In the genomic region with DNA sequence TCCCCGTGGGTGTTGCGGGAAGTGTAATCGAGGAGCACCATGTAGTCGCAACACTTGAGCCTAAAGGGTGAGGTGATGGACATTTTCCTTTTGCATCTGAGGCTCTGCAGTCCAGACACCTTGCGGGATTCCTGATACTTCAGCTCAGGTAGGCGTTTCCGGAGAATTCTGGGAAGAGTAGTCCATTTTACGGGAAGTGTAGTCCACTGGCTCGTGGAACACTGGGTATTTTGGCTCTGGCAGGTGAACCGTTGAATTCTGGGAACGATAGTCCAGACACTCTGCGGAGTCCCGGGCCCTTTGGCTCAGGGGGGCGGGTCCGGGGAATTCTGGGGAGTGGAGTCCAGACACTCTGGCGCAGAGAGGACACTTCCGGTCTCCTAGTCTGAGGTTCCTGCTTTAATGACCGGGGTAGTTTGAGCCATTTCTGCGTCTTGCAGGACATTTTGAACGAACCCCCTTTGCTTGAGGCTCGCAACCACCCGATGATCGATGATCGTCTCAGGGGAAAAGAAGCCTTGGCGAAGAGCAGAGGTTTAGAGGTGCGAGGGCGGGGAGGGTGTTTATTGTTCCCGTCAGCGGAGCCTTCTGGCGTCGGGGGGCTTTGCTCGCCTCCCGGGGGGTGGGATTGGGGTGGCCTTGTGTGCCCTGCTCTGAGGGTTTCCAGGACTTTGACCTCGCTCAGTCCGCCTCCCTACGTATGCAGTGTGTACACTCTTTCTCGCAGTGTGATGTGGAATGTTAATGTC, we compare ENCODE assay signal across 8 cellular contexts. TPM values are rescaled to one million over a fixed set of nuclear protein-coding genes. Genes with fewer than 3 reads are reported as not detected.
DNase-seq lines count a peak whose midpoint lies in the region; ATAC-seq, FAIRE-seq and TF ChIP-seq lines count a peak whose summit lies in the region.

ZNF223 (plus strand) TSS at position 383 of the 749 bp plus-strand sequence. CDS start 3,141 bp downstream, outside the sequence.

- no peaks in the 10 kb centered on the region for H3K27me3 ChIP-seq in colonic mucosa
- no peaks in the 10 kb centered on the region for H3K27me3 ChIP-seq in keratinocyte (ENCODE audit: control insufficient read depth, extremely low read depth, insufficient read depth, low read length)

- H3K79me2 ChIP-seq in keratinocyte (ENCODE audit: control insufficient read depth, insufficient read depth, low read length), result peaks cover 3% of the 10 kb centered on the region

- H3K36me3 ChIP-seq in colonic mucosa (peaks cover 4% of the 10 kb centered on the region), keratinocyte (ENCODE audit: control insufficient read depth in 2 of 2, extremely low read depth in 1 of 2, insufficient read depth in 2 of 2, low read length in 2 of 2) (peaks cover 1 to 3% of the 10 kb centered on the region in 2 experiments)

- H3K4me2 ChIP-seq in keratinocyte (ENCODE audit: control insufficient read depth, extremely low read depth, insufficient read depth, low read depth, low read length), result peak within 1 kb of the TSS; percentile 68

- no peaks in the 10 kb centered on the region for H3K9me1 ChIP-seq in keratinocyte (ENCODE audit: control insufficient read depth, extremely low read depth, insufficient read depth, low read length)

- H3K9ac ChIP-seq in colonic mucosa (ENCODE audit: low read depth in 2 of 2, low read length in 2 of 2), result peak within 1 kb of the TSS; percentile 13 to 77
- H3K9ac ChIP-seq in keratinocyte (ENCODE audit: control insufficient read depth, extremely low read depth, insufficient read depth, low read length), result peak within 1 kb of the TSS; percentile 74

- no peaks in the 10 kb centered on the region for H4K20me1 ChIP-seq in keratinocyte (ENCODE audit: control insufficient read depth, extremely low read depth, insufficient read depth, low read length)

- DNase-seq in D721Med (ENCODE audit: insufficient read length, low spot score), result peak; percentile 81
- DNase-seq in NCI-H345 treated with DMSO at 0.1 percent for 48 hours (lab: John Stamatoyannopoulos, UW; ENCODE audit: unreplicated experiment), result peak; percentile 95
- peak; percentile 71 for DNase-seq in activated CD4-positive, alpha-beta T cell treated with anti-CD3 and anti-CD28 coated beads for 48 hours
- peak; percentile 98 for DNase-seq in colonic mucosa
- peak; percentile 54 for DNase-seq in keratinocyte (ENCODE audit: low read depth, low spot score)
- DNase-seq in smooth muscle cell of the brain vasculature (ENCODE audit: low read depth, low spot score), result peak; percentile 77
- no peak for DNase-seq in GDM1 (lab: John Stamatoyannopoulos, UW)

- H3K4me3 ChIP-seq in colonic mucosa (peak within 1 kb of the TSS; percentile 69), keratinocyte (ENCODE audit: control insufficient read depth in 2 of 3, extremely low read depth in 1 of 3, insufficient read depth in 2 of 3, low read depth in 1 of 3, low read length in 3 of 3) (peak within 1 kb of the TSS; percentile 71 to 92 (median 74))

- ATAC-seq in HG02642 (IDR thresholded peaks at IDR 0.05; ENCODE audit: poor library complexity, unreplicated experiment), result peak; percentile 85

- H3K4me1 ChIP-seq in colonic mucosa, result peaks cover 6% of the 10 kb centered on the region
- peaks cover 9% of the 10 kb centered on the region for H3K4me1 ChIP-seq in keratinocyte (ENCODE audit: control insufficient read depth, extremely low read depth, insufficient read depth, low read length)

- FAIRE-seq in D721Med (lab: Jason Lieb, UNC) (no peak), keratinocyte (lab: Jason Lieb, UNC) (peak; percentile 99)

- H3K9me3 ChIP-seq in colonic mucosa (no peaks in the 10 kb centered on the region), keratinocyte (ENCODE audit: control insufficient read depth, low read depth, low read length) (no peaks in the 10 kb centered on the region)

- H2AFZ ChIP-seq in keratinocyte (ENCODE audit: control insufficient read depth, low read length), result peak within 1 kb of the TSS; percentile 92

- TF ChIP-seq CTCF in D721Med (IDR thresholded peaks at IDR 0.05; ENCODE audit: insufficient read depth, missing control alignments), result no peak
- no peak for TF ChIP-seq CTCF in colonic mucosa (IDR thresholded peaks at IDR 0.05)
- no peak for TF ChIP-seq CTCF in keratinocyte (optimal IDR thresholded peaks at IDR 0.05 in 1 of 3, IDR thresholded peaks at IDR 0.05 in 1 of 3, conservative IDR thresholded peaks at IDR 0.05 in 1 of 3; ENCODE audit: extremely low read depth in 1 of 3, insufficient read depth in 2 of 3, low read length in 3 of 3)

- peak within 1 kb of the TSS; percentile 80 for H3K27ac ChIP-seq in colonic mucosa
- H3K27ac ChIP-seq in keratinocyte (ENCODE audit: control insufficient read depth, insufficient read depth, low read length), result peak within 1 kb of the TSS; percentile 65

- dilution Hi-C loops in keratinocyte (cut with MboI; ENCODE audit: extremely low pct_ligation_motif_present, low sequenced_read_pairs), result no loop called here

- intact Hi-C loops in colonic mucosa (cut with DNase I), result no loop called here

RNA-seq across cellular contexts. Expression of gene ZNF223, which starts in this region (rescaled TPM):
- 1 to 10 TPM; 5.1 to 5.5 TPM for total RNA-seq in colonic mucosa
- 3.7 to 4.2 TPM (median 4.0 TPM) in 3 replicates for polyA plus RNA-seq in keratinocyte
- 3.7 TPM for polyA plus RNA-seq in keratinocyte (2011; ENCODE audit: low read depth)
- 1.4 and 2.6 TPM in 2 replicates for polyA plus RNA-seq in keratinocyte (2011; cell fraction: cytosol; rRNA removed)
- 6.1 and 8.6 TPM in 2 replicates for polyA plus RNA-seq in keratinocyte (2011; cell fraction: nucleus; rRNA removed)
- polyA plus RNA-seq in keratinocyte (2012; ENCODE audit: low replicate concordance), result 2.4 and 2.7 TPM in 2 replicates
- polyA minus RNA-seq in keratinocyte, result 1.6 to 5.0 TPM (median 4.5 TPM) in 3 replicates
- polyA minus RNA-seq in keratinocyte (2011; cell fraction: cytosol; rRNA and poly(A)+ RNA removed), result 1.9 TPM
- polyA minus RNA-seq in keratinocyte (2011; cell fraction: nucleus; rRNA and poly(A)+ RNA removed), result 3.1 and 7.5 TPM in 2 replicates
